Comparison of ENCODE assay signal across 15 cellular contexts in the genomic region with DNA sequence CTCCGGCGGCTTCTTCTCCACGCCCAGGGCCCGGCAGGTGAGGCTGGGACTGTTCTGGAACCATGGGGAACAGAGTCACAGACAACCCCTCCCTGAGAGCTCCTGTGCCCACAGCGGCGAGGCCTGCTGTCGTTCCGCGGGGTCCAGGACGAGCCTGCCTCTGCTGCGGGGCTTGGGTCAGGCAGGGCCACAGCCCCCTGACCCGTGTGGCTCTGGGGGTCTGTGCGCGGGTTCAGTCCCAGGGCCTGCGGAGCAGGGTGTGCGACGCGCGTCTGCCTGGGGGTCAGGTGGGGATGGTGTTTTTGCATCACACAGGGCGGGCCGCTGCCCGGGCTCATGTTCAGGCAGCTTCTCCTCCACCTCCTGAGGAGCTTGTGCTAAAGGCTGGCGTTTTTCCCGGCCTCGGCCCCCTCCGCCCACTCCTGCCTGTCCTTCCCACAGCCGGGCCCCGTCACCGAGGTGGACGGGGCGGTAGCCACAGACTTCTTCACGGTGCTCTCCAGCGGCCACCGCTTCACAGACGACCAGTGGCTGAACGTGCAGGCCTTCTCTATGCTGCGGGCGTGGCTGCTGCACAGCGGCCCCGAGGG. TPM values are rescaled to one million over a fixed set of nuclear protein-coding genes. Genes with fewer than 3 reads are reported as not detected.
DNase-seq lines count a peak whose midpoint lies in the region; ATAC-seq and TF ChIP-seq lines count a peak whose summit lies in the region.
"Had no signal": no experiment of that assay in that cellular context is flagged by ENCODE, and none has a peak within 500 bp of the region (broad histone marks: within the 10 kb centered on the region; RNA-seq: fewer than 3 reads in every experiment).

No MANE protein-coding gene starts in this region.

- no peak overlapping the region for H3K27ac Mint-ChIP-seq in stimulated activated naive CD8-positive, alpha-beta T cell treated with anti-CD3 and anti-CD28 coated beads, Interleukin-15, amount 100 ng/mL, for 72 hours
- H3K27ac Mint-ChIP-seq: CD4-positive, alpha-beta T cell; H9 had no signal

- no peaks in the 10 kb centered on the region for H3K9me3 ChIP-seq in left ventricle myocardium inferior (replicated peaks)
- H3K9me3 ChIP-seq: A549, Caco-2 had no signal

- no peaks in the 10 kb centered on the region for H3K27me3 Mint-ChIP-seq in stimulated activated naive CD8-positive, alpha-beta T cell treated with anti-CD3 and anti-CD28 coated beads, Interleukin-15, amount 100 ng/mL, for 72 hours
- H3K27me3 Mint-ChIP-seq: CD4-positive, alpha-beta T cell had no signal

- TF ChIP-seq CTCF in left ventricle myocardium inferior (IDR thresholded peaks at IDR 0.05; ENCODE audit: borderline replicate concordance) (no peak), omental fat pad (IDR thresholded peaks at IDR 0.05) (no peak)

- H3K4me1 ChIP-seq in left ventricle myocardium inferior = peaks cover 5% of the 10 kb centered on the region
- H3K4me1 ChIP-seq: A549, Caco-2 had no signal

- ATAC-seq in Right ventricle myocardium inferior (no peak), omental fat pad (ENCODE audit: low FRiP score) (peak; percentile 17)
- ATAC-seq in stimulated activated naive CD8-positive, alpha-beta T cell treated with anti-CD3 and anti-CD28 coated beads, Interleukin-15, amount 100 ng/mL, for 72 hours = peak; percentile 11
- ATAC-seq in stimulated activated naive CD8-positive, alpha-beta T cell treated with anti-CD3 and anti-CD28 coated beads, Interleukin-15, Interleukin-2, amounts not matched to agents 100 U/mL and 50 U/mL, for 24 hours = no peak
- ATAC-seq: A549 had no signal

- peak; percentile 32 for DNase-seq in Right ventricle myocardium inferior (ENCODE audit: missing footprints)
- DNase-seq in left ventricle myocardium inferior = no peak
- no peak for DNase-seq in stimulated activated naive CD8-positive, alpha-beta T cell treated with anti-CD3 and anti-CD28 coated beads, Interleukin-15, amount 100 ng/mL, for 72 hours
- no peak for DNase-seq in stimulated activated naive CD8-positive, alpha-beta T cell treated with anti-CD3 and anti-CD28 coated beads, Interleukin-15, Interleukin-2, amounts not matched to agents 100 U/mL and 50 U/mL, for 24 hours
- DNase-seq in omental fat pad (ENCODE audit: low spot score) = no peak
- no peak for DNase-seq in NCI-H2107 treated with DMSO at 0.1 percent for 48 hours (lab: John Stamatoyannopoulos, UW; ENCODE audit: unreplicated experiment)
- DNase-seq in NCI-H226 = no peak
- no peak for DNase-seq in retina
- DNase-seq: AML-193; Caco-2; CD4-positive, alpha-beta T cell; H9 had no signal

- H3K4me3 Mint-ChIP-seq in stimulated activated naive CD8-positive, alpha-beta T cell treated with anti-CD3 and anti-CD28 coated beads, Interleukin-15, amount 100 ng/mL, for 72 hours = no peak overlapping the region
- H3K4me3 Mint-ChIP-seq: CD4-positive, alpha-beta T cell; H9 had no signal

- H3K4me3 ChIP-seq in left ventricle myocardium inferior = no peak overlapping the region
- H3K4me3 ChIP-seq: A549 had no signal

- H3K36me3 ChIP-seq in left ventricle myocardium inferior = peaks cover 78% of the 10 kb centered on the region

- no peaks in the 10 kb centered on the region for H3K27me3 ChIP-seq in left ventricle myocardium inferior (ENCODE audit: low read depth)

- H3K9me3 Mint-ChIP-seq in stimulated activated naive CD8-positive, alpha-beta T cell treated with anti-CD3 and anti-CD28 coated beads, Interleukin-15, amount 100 ng/mL, for 72 hours = no peaks in the 10 kb centered on the region
- H3K9me3 Mint-ChIP-seq: CD4-positive, alpha-beta T cell; H9 had no signal

- intact Hi-C loops in Right ventricle myocardium inferior (cut with DNase I) (no loop called here), left ventricle myocardium inferior (cut with micrococcal nuclease) (no loop called here)

- H3K27ac ChIP-seq in left ventricle myocardium inferior (replicated peaks) = no peak overlapping the region
- H3K27ac ChIP-seq: 22Rv1, A549, C4-2B had no signal

- peaks cover 7% of the 10 kb centered on the region for H3K4me1 Mint-ChIP-seq in stimulated activated naive CD8-positive, alpha-beta T cell treated with anti-CD3 and anti-CD28 coated beads, Interleukin-15, amount 100 ng/mL, for 72 hours
- H3K4me1 Mint-ChIP-seq: H9 had no signal

RNA-seq across cellular contexts. Expression of a gene that starts 8.4 kb away (rescaled TPM):
- total RNA-seq in Right ventricle myocardium inferior (14.4 TPM), left ventricle myocardium inferior (13.4 TPM), omental fat pad (10 to 100 TPM; 14.8 to 36.9 (median 28.1) TPM)

Comparison
In these comparisons a context has a peak if more than half of its experiments do, and no peak if none do; other contexts are left out.
1. ATAC-seq: peak in stimulated activated naive CD8-positive, alpha-beta T cell treated with anti-CD3 and anti-CD28 coated beads, Interleukin-15, amount 100 ng/mL, for 72 hours (single experiment) and omental fat pad (single experiment); none in Right ventricle myocardium inferior (single experiment) and stimulated activated naive CD8-positive, alpha-beta T cell treated with anti-CD3 and anti-CD28 coated beads, Interleukin-15, Interleukin-2, amounts not matched to agents 100 U/mL and 50 U/mL, for 24 hours (single experiment).